ENCODE assay signal across 1 cellular context in genomic region chr2:42659601-42660000, GRCh38.
TF ChIP-seq lines count a peak whose summit lies in the region.

No MANE protein-coding gene starts in this region.

TF ChIP-seq in WTC11, 78 proteins besides CTCF, POLR2A, EP300 and RAD21 (continued from another document):
- TF ChIP-seq, protein P1, sequence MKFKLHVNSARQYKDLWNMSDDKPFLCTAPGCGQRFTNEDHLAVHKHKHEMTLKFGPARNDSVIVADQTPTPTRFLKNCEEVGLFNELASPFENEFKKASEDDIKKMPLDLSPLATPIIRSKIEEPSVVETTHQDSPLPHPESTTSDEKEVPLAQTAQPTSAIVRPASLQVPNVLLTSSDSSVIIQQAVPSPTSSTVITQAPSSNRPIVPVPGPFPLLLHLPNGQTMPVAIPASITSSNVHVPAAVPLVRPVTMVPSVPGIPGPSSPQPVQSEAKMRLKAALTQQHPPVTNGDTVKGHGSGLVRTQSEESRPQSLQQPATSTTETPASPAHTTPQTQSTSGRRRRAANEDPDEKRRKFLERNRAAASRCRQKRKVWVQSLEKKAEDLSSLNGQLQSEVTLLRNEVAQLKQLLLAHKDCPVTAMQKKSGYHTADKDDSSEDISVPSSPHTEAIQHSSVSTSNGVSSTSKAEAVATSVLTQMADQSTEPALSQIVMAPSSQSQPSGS (CRISPR knock-in tag; IDR thresholded peaks at IDR 0.05; ENCODE audit: borderline replicate concordance, low read depth), result no peak
- TF ChIP-seq HMGA2 (CRISPR knock-in tag; IDR thresholded peaks at IDR 0.05) (no peak), NFE2L1 (CRISPR knock-in tag; IDR thresholded peaks at IDR 0.05) (no peak), RORB (CRISPR knock-in tag; IDR thresholded peaks at IDR 0.05) (no peak), CDX4 (CRISPR knock-in tag; IDR thresholded peaks at IDR 0.05; ENCODE audit: borderline replicate concordance) (no peak), OVOL2 (CRISPR knock-in tag; IDR thresholded peaks at IDR 0.05; ENCODE audit: borderline replicate concordance) (no peak), ZNF138 (CRISPR knock-in tag; conservative IDR thresholded peaks at IDR 0.05) (no peak), ATF1 (CRISPR knock-in tag; IDR thresholded peaks at IDR 0.05) (no peak), MAX (CRISPR knock-in tag; IDR thresholded peaks at IDR 0.05) (no peak), ZNF396 (CRISPR knock-in tag; IDR thresholded peaks at IDR 0.05; ENCODE audit: borderline replicate concordance) (no peak), ZNF232 (CRISPR knock-in tag; IDR thresholded peaks at IDR 0.05) (no peak), TCF7 (CRISPR knock-in tag; IDR thresholded peaks at IDR 0.05; ENCODE audit: low read depth) (no peak)
